ENCODE assay signal across 12 cellular contexts in the genomic region with DNA sequence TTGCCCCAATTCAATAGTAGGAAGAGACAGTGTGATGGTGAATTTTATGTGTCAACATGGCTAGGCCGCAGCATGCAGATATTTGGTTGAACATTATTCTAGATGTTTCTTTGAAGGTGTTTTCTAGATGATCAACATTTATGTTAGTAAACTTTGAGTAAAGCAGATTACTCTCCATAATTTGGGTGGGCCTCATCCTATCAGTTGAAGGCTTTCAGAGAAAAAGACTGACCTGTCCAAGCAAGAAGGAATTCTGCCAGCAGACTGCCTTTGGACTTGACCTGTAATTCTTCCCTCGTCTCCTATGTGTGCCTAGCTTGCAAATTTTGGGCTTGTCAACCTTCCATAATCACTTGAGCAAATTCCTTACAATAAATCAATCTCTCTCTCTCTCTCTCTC. TPM values are rescaled to one million over a fixed set of nuclear protein-coding genes. Genes with fewer than 3 reads are reported as not detected.
"Had no signal": no experiment of that assay in that cellular context is flagged by ENCODE, and none has a peak within 500 bp of the region (broad histone marks: within the 10 kb centered on the region; RNA-seq: fewer than 3 reads in every experiment).

No MANE protein-coding gene starts in this region.

- FAIRE-seq: H1, H54 had no signal

- H3K4me3 ChIP-seq: GM23248, GM23338, HAP-1 had no signal

- H3K9me3 ChIP-seq: HAP-1 had no signal

- H3K9ac ChIP-seq: GM23248 had no signal

- H2AFZ ChIP-seq: GM23248, GM23338 had no signal

- H3K27ac ChIP-seq: GM23248 had no signal

- H3K36me3 ChIP-seq: HAP-1 had no signal

- H3K4me1 ChIP-seq: HAP-1 had no signal

- H3K4me2 ChIP-seq: GM23338 had no signal

- ATAC-seq: GM23338, HCT116 had no signal

- DNase-seq: GM23248, GOT3, H7, H9, HCEC 1CT, HFFc6 had no signal

RNA-seq across cellular contexts. Expression of gene GRP, which starts 8.3 kb away (rescaled TPM):
- total RNA-seq: GM23248, GM23338, H1, H4, H9, HFFc6 had no signal
- polyA plus RNA-seq: GM23248, GM23338, H1 had no signal
